ENCODE assay signal across 9 cellular contexts in genomic region chr3:27666708-27667107, GRCh38. TPM values are rescaled to one million over a fixed set of nuclear protein-coding genes. Genes with fewer than 3 reads are reported as not detected.
DNase-seq lines count a peak whose midpoint lies in the region; ATAC-seq, FAIRE-seq and TF ChIP-seq lines count a peak whose summit lies in the region.
"Had no signal": no experiment of that assay in that cellular context is flagged by ENCODE, and none has a peak within 500 bp of the region (broad histone marks: within the 10 kb centered on the region; RNA-seq: fewer than 3 reads in every experiment).

No MANE protein-coding gene starts in this region.

- WGBS in spleen, 5 donors: 7 to 35% (median 17%) methylated on average over 3 of the region's 3 CpGs

- H3K27me3 ChIP-seq in spleen (replicated peaks in 1 of 7): no peaks in the 10 kb centered on the region

- TF ChIP-seq CTCF in AG09309 (IDR thresholded peaks at IDR 0.05; ENCODE audit: control insufficient read depth, insufficient read depth, low read depth, low read length, missing control alignments) (no peak), spleen (IDR thresholded peaks at IDR 0.05 in 8 of 11, conservative IDR thresholded peaks at IDR 0.05 in 3 of 11) (no peak)

- no peak for TF ChIP-seq POLR2A in spleen (IDR thresholded peaks at IDR 0.05)

- DNase-seq in AG09309 (ENCODE audit: low read depth) (peak; percentile 59), MV-4-11 (lab: John Stamatoyannopoulos, UW) (peak; percentile 93), astrocyte of the hippocampus (ENCODE audit: low read depth, low spot score) (peak; percentile 95), iPS DF 4.7 (ENCODE audit: extremely low read depth, low spot score) (peak; percentile 41), spleen (peak; percentile 85), HTR-8/SVneo (ENCODE audit: insufficient read length, low spot score) (no peak)

- H3K9me3 ChIP-seq in spleen: no peaks in the 10 kb centered on the region

- peak overlapping the region in 7 of 8 donors; percentile 32 to 73 (median 66) for H3K27ac ChIP-seq in spleen

- H3K4me3 ChIP-seq in AG09309 (ENCODE audit: control insufficient read depth, low read depth, low read length): no peak overlapping the region
- H3K4me3 ChIP-seq in spleen: peak overlapping the region in 2 of 8 donors; percentile 1 to 29

- peaks cover 0 to 26% (median 13%) of the 10 kb centered on the region in 6 donors for H3K4me1 ChIP-seq in spleen

- peak; percentile 36 for ATAC-seq in GM19023 (IDR thresholded peaks at IDR 0.05; ENCODE audit: unreplicated experiment)
- no peak for ATAC-seq in GM18519 (IDR thresholded peaks at IDR 0.05; ENCODE audit: low FRiP score, unreplicated experiment)

- intact Hi-C loops in spleen (cut with DNase I; ENCODE audit: low total_unique reads): no loop called here

- FAIRE-seq in HTR-8/SVneo (lab: Jason Lieb, UNC): no peak
- FAIRE-seq: colon had no signal

- H3K36me3 ChIP-seq in spleen: no peaks in the 10 kb centered on the region

RNA-seq across cellular contexts. Expression of gene EOMES, which starts 55.4 kb away (rescaled TPM):
- 10 to 100 TPM in 6 of 7 donors, 1 to 10 TPM in 1; 7.7 to 17.2 (median 14.6) TPM for total RNA-seq in spleen
- 1 to 10 TPM; 1.1 to 2.3 (median 1.3) TPM for polyA plus RNA-seq in spleen
